In the genomic region with DNA sequence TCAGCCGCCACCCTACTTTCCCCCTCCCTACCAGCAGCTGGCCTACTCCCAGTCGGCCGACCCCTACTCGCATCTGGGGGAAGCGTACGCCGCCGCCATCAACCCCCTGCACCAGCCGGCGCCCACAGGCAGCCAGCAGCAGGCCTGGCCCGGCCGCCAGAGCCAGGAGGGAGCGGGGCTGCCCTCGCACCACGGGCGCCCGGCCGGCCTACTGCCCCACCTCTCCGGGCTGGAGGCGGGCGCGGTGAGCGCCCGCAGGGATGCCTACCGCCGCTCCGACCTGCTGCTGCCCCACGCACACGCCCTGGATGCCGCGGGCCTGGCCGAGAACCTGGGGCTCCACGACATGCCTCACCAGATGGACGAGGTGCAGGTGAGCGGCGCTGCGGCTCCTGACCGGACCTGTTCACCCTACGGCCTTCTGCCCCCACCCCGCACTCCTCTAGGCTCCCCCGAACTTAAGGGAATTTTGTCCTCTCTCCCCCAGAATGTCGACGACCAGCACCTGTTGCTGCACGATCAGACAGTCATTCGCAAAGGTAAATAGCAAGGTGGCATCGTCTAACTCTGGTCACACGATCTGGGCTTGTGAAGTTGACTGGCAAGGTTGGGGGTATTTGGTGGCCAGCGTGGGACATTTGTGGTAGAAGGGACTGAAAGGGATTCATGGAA, we compare ENCODE assay signal across 14 cellular contexts. TPM values are rescaled to one million over a fixed set of nuclear protein-coding genes. Genes with fewer than 3 reads are reported as not detected.
DNase-seq lines count a peak whose midpoint lies in the region; ATAC-seq, FAIRE-seq and TF ChIP-seq lines count a peak whose summit lies in the region.
"Had no signal": no experiment of that assay in that cellular context is flagged by ENCODE, and none has a peak within 500 bp of the region (broad histone marks: within the 10 kb centered on the region; RNA-seq: fewer than 3 reads in every experiment).

No MANE protein-coding gene starts in this region.

- POLR2A ChIA-PET in AG04449 (lab: Yijun Ruan, JAX) = no interaction called here

- H3K36me3 ChIP-seq in endodermal cell (ENCODE audit: control insufficient read depth, insufficient read depth, low read length) (no peaks in the 10 kb centered on the region), mesodermal cell (ENCODE audit: control insufficient read depth, insufficient read depth, low read length) (no peaks in the 10 kb centered on the region), lower lobe of right lung (no peaks in the 10 kb centered on the region), tibial artery (no peaks in the 10 kb centered on the region)
- H3K36me3 ChIP-seq: BE2C, heart right ventricle had no signal

- peaks cover 89% of the 10 kb centered on the region for H3K27me3 Mint-ChIP-seq in endodermal cell (ENCODE audit: insufficient read depth)

- no peak overlapping the region for H3K27ac ChIP-seq in endodermal cell (ENCODE audit: low read depth, low read length)
- no peak overlapping the region for H3K27ac ChIP-seq in mesodermal cell (ENCODE audit: low read depth, low read length, severe bottlenecking)
- H3K27ac ChIP-seq in lower lobe of right lung = no peak overlapping the region
- H3K27ac ChIP-seq in tibial artery = no peak overlapping the region
- H3K27ac ChIP-seq: heart right ventricle had no signal

- H3K9me3 Mint-ChIP-seq in endodermal cell = no peaks in the 10 kb centered on the region
- H3K9me3 Mint-ChIP-seq: activated B cell treated with CpG ODN at 0.5 μM for 24 hours had no signal

- ATAC-seq in lower lobe of right lung = no peak

- peak overlapping the region; percentile 78 for H3K4me3 ChIP-seq in AG04449 (ENCODE audit: low read depth, low read length)
- H3K4me3 ChIP-seq in endodermal cell (ENCODE audit: low read length) = peak overlapping the region; percentile 81
- H3K4me3 ChIP-seq in mesodermal cell (ENCODE audit: extremely low read depth, insufficient read depth, low read length, poor library complexity, severe bottlenecking) = peak overlapping the region; percentile 48
- no peak overlapping the region for H3K4me3 ChIP-seq in lower lobe of right lung
- no peak overlapping the region for H3K4me3 ChIP-seq in tibial artery

- peaks cover 51% of the 10 kb centered on the region for H3K4me1 Mint-ChIP-seq in endodermal cell

- H3K4me1 ChIP-seq in endodermal cell (ENCODE audit: control insufficient read depth, insufficient read depth, low read length) (peaks cover 18% of the 10 kb centered on the region), mesodermal cell (ENCODE audit: control insufficient read depth, insufficient read depth, low read length, poor library complexity, severe bottlenecking) (peaks cover 10% of the 10 kb centered on the region), lower lobe of right lung (peaks cover 26% of the 10 kb centered on the region), tibial artery (peaks cover 0 to 49% (median 42%) of the 10 kb centered on the region in 4 donors)
- H3K4me1 ChIP-seq: BE2C had no signal

- H3K9me3 ChIP-seq in endodermal cell (ENCODE audit: control insufficient read depth, low read length) (no peaks in the 10 kb centered on the region), mesodermal cell (ENCODE audit: control insufficient read depth, low read length) (no peaks in the 10 kb centered on the region), lower lobe of right lung (no peaks in the 10 kb centered on the region), tibial artery (no peaks in the 10 kb centered on the region)
- H3K9me3 ChIP-seq: BE2C, heart right ventricle had no signal

- CTCF ChIA-PET in AG04449 (lab: Yijun Ruan, JAX) = interaction anchor here (2.0 kb wide), 1 partner anchor 343 kb away, joined by 12 read pairs; no protein-coding TSS in a partner anchor

- H3K27ac Mint-ChIP-seq in endodermal cell = no peak overlapping the region
- H3K27ac Mint-ChIP-seq: activated B cell treated with CpG ODN at 0.5 μM for 24 hours had no signal

- intact Hi-C loops in posterior vena cava (cut with DNase I) (no loop called here), lower lobe of right lung (cut with DNase I) (no loop called here), tibial artery (cut with DNase I; ENCODE audit: low total_unique reads) (no loop called here)

- FAIRE-seq in HTR-8/SVneo (lab: Jason Lieb, UNC) = peak; percentile 49

- WGBS in endodermal cell (ENCODE audit: insufficient coverage in 1 of 2, insufficient read length in 1 of 2), 2 experiments = 6 to 14% methylated on average over 23 to 48 of the region's 48 CpGs
- 5 to 6% methylated on average over 34 to 40 of the region's 48 CpGs for WGBS in mesodermal cell (ENCODE audit: insufficient coverage in 2 of 2), 2 experiments

- peaks cover 91% of the 10 kb centered on the region for H3K27me3 ChIP-seq in endodermal cell (ENCODE audit: control insufficient read depth, insufficient read depth, low read length, poor library complexity, severe bottlenecking)
- H3K27me3 ChIP-seq in lower lobe of right lung (ENCODE audit: low read depth) = peaks cover 81% of the 10 kb centered on the region
- peaks cover 0 to 89% of the 10 kb centered on the region in 2 donors for H3K27me3 ChIP-seq in tibial artery

- no peak overlapping the region for H3K9ac ChIP-seq in endodermal cell (ENCODE audit: extremely low read depth, low read length, poor library complexity, severe bottlenecking)

- H3K36me3 Mint-ChIP-seq in endodermal cell (ENCODE audit: low read depth) = no peaks in the 10 kb centered on the region
- H3K36me3 Mint-ChIP-seq: naive B cell had no signal

- H3K4me3 Mint-ChIP-seq in endodermal cell = peak overlapping the region; percentile 59
- H3K4me3 Mint-ChIP-seq: activated B cell treated with CpG ODN at 0.5 μM for 24 hours had no signal

- DNase-seq in AG04449 (ENCODE audit: low read depth, low spot score) (no peak), HTR-8/SVneo (ENCODE audit: insufficient read length, low spot score) (no peak), endodermal cell (peak; percentile 76), posterior vena cava (ENCODE audit: low spot score) (no peak), lower lobe of right lung (no peak), tibial artery (no peak), NCI-H1092 treated with DMSO at 0.1 percent for 48 hours (lab: John Stamatoyannopoulos, UW) (no peak)
- DNase-seq: activated B cell treated with CpG ODN at 0.5 μM for 24 hours, BE2C, GOT3, naive B cell, NCI-H345 had no signal

- TF ChIP-seq CTCF in AG04449 (IDR thresholded peaks at IDR 0.05; ENCODE audit: insufficient read depth, low read length, missing control alignments) (no peak), endodermal cell (conservative IDR thresholded peaks at IDR 0.05) (no peak), lower lobe of right lung (IDR thresholded peaks at IDR 0.05) (no peak), tibial artery (IDR thresholded peaks at IDR 0.05) (no peak)

RNA-seq across cellular contexts. Expression of a gene that starts 2.3 kb away (rescaled TPM):
- total RNA-seq in endodermal cell (1 to 10 TPM in 1 of 2 donors, under 1 TPM in 1; 0.31 to 1.8 TPM), posterior vena cava (under 1 TPM; 0.23 to 0.38 TPM), lower lobe of right lung (4.2 TPM)
- 15.0 TPM for polyA plus RNA-seq in endodermal cell (2013, experiment 1 of 2)
- polyA plus RNA-seq in endodermal cell (2013, experiment 2 of 2) = 15.4 TPM
- 5.3 TPM for polyA plus RNA-seq in mesodermal cell (2013, experiment 1 of 2)
- 4.1 TPM for polyA plus RNA-seq in mesodermal cell (2013, experiment 2 of 2)
- total RNA-seq: activated B cell treated with CpG ODN at 0.5 μM for 24 hours had no signal

Comparison
In these comparisons a context has a peak if more than half of its experiments do, and no peak if none do; other contexts are left out.
1. H3K4me3 ChIP-seq: peak in AG04449 (single experiment), endodermal cell (single experiment) and mesodermal cell (single experiment); none in lower lobe of right lung (single experiment) and tibial artery (0 of 2).